15 cellular contexts compared by ENCODE assay signal in genomic region chr5:42989198-42989597, GRCh38. TPM values are rescaled to one million over a fixed set of nuclear protein-coding genes. Genes with fewer than 3 reads are reported as not detected.
A peak's percentile ranks its signal among the peaks of the same experiment; 100 is the strongest.
DNase-seq lines count a peak whose midpoint lies in the region; ATAC-seq and TF ChIP-seq lines count a peak whose summit lies in the region.
"Had no signal": no experiment of that assay in that cellular context is flagged by ENCODE, and none has a peak within 500 bp of the region (broad histone marks: within the 10 kb centered on the region; RNA-seq: fewer than 3 reads in every experiment).

No MANE protein-coding gene starts in this region.

- no peaks in the 10 kb centered on the region for H4K20me1 ChIP-seq in MM.1S (ENCODE audit: insufficient read depth, low read length)

- H3K4me3 Mint-ChIP-seq in activated CD4-positive, alpha-beta T cell treated with anti-CD3 and anti-CD28 coated beads, Interleukin-2, amount 10 ng/mL, durations not matched to agents 24 days and 14 days: peak overlapping the region; percentile 96
- H3K4me3 Mint-ChIP-seq in natural killer cell treated with Interleukin-12 subunit alpha and Interleukin-12 subunit beta and Interleukin-15 and Interleukin-18, amount 100 ng/mL, for 72 hours: peak overlapping the region; percentile 100

- H3K4me3 ChIP-seq in MM.1S (ENCODE audit: low read length): no peak overlapping the region
- H3K4me3 ChIP-seq in adipocyte (ENCODE audit: low read length): peak overlapping the region; percentile 14
- H3K4me3 ChIP-seq: ascending aorta, left lung, prostate gland had no signal

- no peaks in the 10 kb centered on the region for H3K27me3 Mint-ChIP-seq in activated CD4-positive, alpha-beta T cell treated with anti-CD3 and anti-CD28 coated beads, Interleukin-2, amount 10 ng/mL, durations not matched to agents 24 days and 14 days
- no peaks in the 10 kb centered on the region for H3K27me3 Mint-ChIP-seq in natural killer cell treated with Interleukin-12 subunit alpha and Interleukin-12 subunit beta and Interleukin-15 and Interleukin-18, amount 100 ng/mL, for 72 hours

- peaks cover 31% of the 10 kb centered on the region for H3F3A ChIP-seq in MM.1S (ENCODE audit: insufficient read depth, low read length)

- no peak for ATAC-seq in natural killer cell treated with Interleukin-12 subunit alpha and Interleukin-12 subunit beta and Interleukin-15 and Interleukin-18, amount 100 ng/mL, for 72 hours
- no peak for ATAC-seq in Right ventricle myocardium inferior
- ATAC-seq: left lung had no signal

- peaks cover 17% of the 10 kb centered on the region for H3K36me3 Mint-ChIP-seq in activated CD4-positive, alpha-beta T cell treated with anti-CD3 and anti-CD28 coated beads, Interleukin-2, amount 10 ng/mL, durations not matched to agents 24 days and 14 days (ENCODE audit: low read depth)
- H3K36me3 Mint-ChIP-seq in natural killer cell treated with Interleukin-12 subunit alpha and Interleukin-12 subunit beta and Interleukin-15 and Interleukin-18, amount 100 ng/mL, for 72 hours: peaks cover 26% of the 10 kb centered on the region

- H3K79me2 ChIP-seq in MM.1S (ENCODE audit: low read length): peaks cover 8% of the 10 kb centered on the region; the same call in 1 of the 2 replicates

- peaks cover 59% of the 10 kb centered on the region for H3K4me1 Mint-ChIP-seq in activated CD4-positive, alpha-beta T cell treated with anti-CD3 and anti-CD28 coated beads, Interleukin-2, amount 10 ng/mL, durations not matched to agents 24 days and 14 days
- H3K4me1 Mint-ChIP-seq in natural killer cell treated with Interleukin-12 subunit alpha and Interleukin-12 subunit beta and Interleukin-15 and Interleukin-18, amount 100 ng/mL, for 72 hours (ENCODE audit: low read depth in 2 of 2): peaks cover 48 to 60% of the 10 kb centered on the region in 2 donors

- no peak for TF ChIP-seq CTCF in MM.1S (IDR thresholded peaks at IDR 0.05; ENCODE audit: low read length)

- H3K27ac ChIP-seq in MM.1S (ENCODE audit: low read length): no peak overlapping the region
- H3K27ac ChIP-seq: ascending aorta, left lung, prostate gland had no signal

- intact Hi-C loops in activated CD4-positive, alpha-beta T cell treated with anti-CD3 and anti-CD28 coated beads, Interleukin-2, amount 10 ng/mL, durations not matched to agents 24 days and 14 days (cut with micrococcal nuclease): no loop called here
- intact Hi-C loops in Right ventricle myocardium inferior (cut with DNase I): no loop called here

- peak overlapping the region; percentile 50 for H3K27ac Mint-ChIP-seq in activated CD4-positive, alpha-beta T cell treated with anti-CD3 and anti-CD28 coated beads, Interleukin-2, amount 10 ng/mL, durations not matched to agents 24 days and 14 days
- H3K27ac Mint-ChIP-seq in natural killer cell treated with Interleukin-12 subunit alpha and Interleukin-12 subunit beta and Interleukin-15 and Interleukin-18, amount 100 ng/mL, for 72 hours: peak overlapping the region; percentile 100

- H3K4me2 ChIP-seq in MM.1S (ENCODE audit: low read depth, low read length): no peak overlapping the region

- no peaks in the 10 kb centered on the region for H3K9me3 ChIP-seq in MM.1S (replicated peaks; ENCODE audit: insufficient read depth, low read length)
- H3K9me3 ChIP-seq in adipocyte (ENCODE audit: control insufficient read depth, low read length): peaks cover 6% of the 10 kb centered on the region
- H3K9me3 ChIP-seq: ascending aorta, prostate gland had no signal

- no peak overlapping the region for H2AFZ ChIP-seq in MM.1S (ENCODE audit: low read length)

- H3K9ac ChIP-seq in MM.1S (ENCODE audit: low read length) (no peak overlapping the region), adipocyte (ENCODE audit: low read length) (no peak overlapping the region)

- H3K4me1 ChIP-seq in MM.1S (ENCODE audit: low read length) (peaks cover 11% of the 10 kb centered on the region), adipocyte (ENCODE audit: control insufficient read depth, insufficient read depth, low read length) (peaks cover 34% of the 10 kb centered on the region)
- H3K4me1 ChIP-seq: ascending aorta, prostate gland had no signal

- no peaks in the 10 kb centered on the region for H3K9me2 ChIP-seq in MM.1S (replicated peaks; ENCODE audit: insufficient read depth, low read length)

- H3K36me3 ChIP-seq in MM.1S (replicated peaks; ENCODE audit: insufficient read depth, low read length): no peaks in the 10 kb centered on the region
- no peaks in the 10 kb centered on the region for H3K36me3 ChIP-seq in adipocyte (ENCODE audit: control insufficient read depth, insufficient read depth, low read length, severe bottlenecking)
- H3K36me3 ChIP-seq: ascending aorta, left lung, prostate gland had no signal

- DNase-seq in activated CD4-positive, alpha-beta T cell treated with anti-CD3 and anti-CD28 coated beads, Interleukin-2, amount 10 ng/mL, durations not matched to agents 24 days and 14 days: peak; percentile 65
- no peak for DNase-seq in activated CD4-positive, alpha-beta T cell treated with anti-CD3 and anti-CD28 coated beads, Interleukin-2, amount 50 U/mL, for 1 hour
- DNase-seq in MM.1S (peak; percentile 29), adipocyte (ENCODE audit: low read depth) (no peak), cerebellum (ENCODE audit: low spot score) (no peak), DMS79 treated with DMSO at 0.1 percent for 48 hours (lab: John Stamatoyannopoulos, UW) (no peak), Right ventricle myocardium inferior (ENCODE audit: missing footprints) (no peak)
- DNase-seq in natural killer cell treated with Interleukin-12 subunit alpha and Interleukin-12 subunit beta and Interleukin-15 and Interleukin-18, amount 100 ng/mL, for 72 hours (ENCODE audit: low spot score): no peak
- DNase-seq: GF-D8; KBM-7; left lung; NCI-H1436 treated with DMSO at 0.1 percent for 48 hours; stimulated activated CD4-positive, alpha-beta T cell treated with anti-CD3 and anti-CD28 coated beads, Interleukin-15, amount 100 ng/mL, for 24 hours had no signal

- H3K9me3 Mint-ChIP-seq in activated CD4-positive, alpha-beta T cell treated with anti-CD3 and anti-CD28 coated beads, Interleukin-2, amount 10 ng/mL, durations not matched to agents 24 days and 14 days: no peaks in the 10 kb centered on the region
- no peaks in the 10 kb centered on the region for H3K9me3 Mint-ChIP-seq in natural killer cell treated with Interleukin-12 subunit alpha and Interleukin-12 subunit beta and Interleukin-15 and Interleukin-18, amount 100 ng/mL, for 72 hours

- no peaks in the 10 kb centered on the region for H3K27me3 ChIP-seq in MM.1S (replicated peaks; ENCODE audit: insufficient read depth, low read length)
- no peaks in the 10 kb centered on the region for H3K27me3 ChIP-seq in adipocyte (replicated peaks; ENCODE audit: control insufficient read depth, insufficient read depth, low read length)
- H3K27me3 ChIP-seq: ascending aorta had no signal

RNA-seq across cellular contexts. Expression of gene ANXA2R, which starts 50.9 kb away (rescaled TPM):
- total RNA-seq in activated CD4-positive, alpha-beta T cell treated with anti-CD3 and anti-CD28 coated beads, Interleukin-2, amount 10 ng/mL, durations not matched to agents 24 days and 14 days: 1.1 and 1.2 TPM in 2 replicates
- 1 to 10 TPM; 4.8 to 6.9 TPM for total RNA-seq in natural killer cell treated with Interleukin-12 subunit alpha and Interleukin-12 subunit beta and Interleukin-15 and Interleukin-18, amount 100 ng/mL, for 72 hours
- 2.9 TPM for total RNA-seq in cerebellum
- 0.84 TPM for total RNA-seq in Right ventricle myocardium inferior

Comparison
In these comparisons a context has a peak if more than half of its experiments do, and no peak if none do; other contexts are left out.
1. DNase-seq: peak in activated CD4-positive, alpha-beta T cell treated with anti-CD3 and anti-CD28 coated beads, Interleukin-2, amount 10 ng/mL, durations not matched to agents 24 days and 14 days (single experiment) and MM.1S (single experiment); none in activated CD4-positive, alpha-beta T cell treated with anti-CD3 and anti-CD28 coated beads, Interleukin-2, amount 50 U/mL, for 1 hour (single experiment), adipocyte (single experiment), natural killer cell treated with Interleukin-12 subunit alpha and Interleukin-12 subunit beta and Interleukin-15 and Interleukin-18, amount 100 ng/mL, for 72 hours (single experiment), cerebellum (single experiment), DMS79 treated with DMSO at 0.1 percent for 48 hours (single experiment) and Right ventricle myocardium inferior (single experiment).